Comparison of ENCODE assay signal across 9 cellular contexts in genomic region chrX:1582686-1583437, GRCh38. TPM values are rescaled to one million over a fixed set of nuclear protein-coding genes. Genes with fewer than 3 reads are reported as not detected.
DNase-seq lines count a peak whose midpoint lies in the region; ATAC-seq, FAIRE-seq and TF ChIP-seq lines count a peak whose summit lies in the region.
"Had no signal": no experiment of that assay in that cellular context is flagged by ENCODE, and none has a peak within 500 bp of the region (broad histone marks: within the 10 kb centered on the region; RNA-seq: fewer than 3 reads in every experiment).

No MANE protein-coding gene starts in this region.

- H3K27ac Mint-ChIP-seq in activated T-helper 17 cell treated with anti-CD3 and anti-CD28 coated beads, Interleukin-2, amount 50 U/mL, for 72 hours = peak overlapping the region; percentile 88

- no peaks in the 10 kb centered on the region for H3K9me2 ChIP-seq in OCI-LY7 (ENCODE audit: insufficient read depth, low read length)

- no peaks in the 10 kb centered on the region for H3K36me3 ChIP-seq in OCI-LY7 (ENCODE audit: insufficient read depth, low read length)
- H3K36me3 ChIP-seq in Peyer's patch = no peaks in the 10 kb centered on the region
- H3K36me3 ChIP-seq in aorta (ENCODE audit: control insufficient read depth in 1 of 2, insufficient read depth in 2 of 2, low read length in 1 of 2) = no peaks in the 10 kb centered on the region

- CTCF ChIA-PET in OCI-LY7 (lab: Charles Lee; ENCODE audit: unreplicated experiment) = no interaction called here

- H3K27me3 ChIP-seq in Peyer's patch = no peaks in the 10 kb centered on the region
- H3K27me3 ChIP-seq in aorta (ENCODE audit: control insufficient read depth in 1 of 2, insufficient read depth in 2 of 2, low read length in 1 of 2) = no peaks in the 10 kb centered on the region

- ATAC-seq in GM18502 (IDR thresholded peaks at IDR 0.05; ENCODE audit: poor library complexity, unreplicated experiment) (peak; percentile 88), HG02623 (IDR thresholded peaks at IDR 0.05; ENCODE audit: unreplicated experiment) (peak; percentile 68), aorta (ENCODE audit: low FRiP score) (no peak)
- ATAC-seq in activated T-helper 17 cell treated with anti-CD3 and anti-CD28 coated beads, Interleukin-2, amount 50 U/mL, for 72 hours (replicated peaks) = peak; percentile 97

- TF ChIP-seq CTCF in OCI-LY7 (conservative IDR thresholded peaks at IDR 0.05; ENCODE audit: low read length) (no peak), Peyer's patch (IDR thresholded peaks at IDR 0.05) (no peak)

- peaks cover 30% of the 10 kb centered on the region for H3K4me1 ChIP-seq in OCI-LY7 (ENCODE audit: insufficient read depth, low read length, poor library complexity, severe bottlenecking)
- no peaks in the 10 kb centered on the region for H3K4me1 ChIP-seq in Peyer's patch
- no peaks in the 10 kb centered on the region for H3K4me1 ChIP-seq in aorta (ENCODE audit: control insufficient read depth in 1 of 2, insufficient read depth in 2 of 2, low read length in 2 of 2)

- H3K4me1 Mint-ChIP-seq in activated T-helper 17 cell treated with anti-CD3 and anti-CD28 coated beads, Interleukin-2, amount 50 U/mL, for 72 hours = peaks cover 13% of the 10 kb centered on the region

- no peaks in the 10 kb centered on the region for H3K27me3 Mint-ChIP-seq in activated T-helper 17 cell treated with anti-CD3 and anti-CD28 coated beads, Interleukin-2, amount 50 U/mL, for 72 hours

- 50 to 54% methylated on average over 26 to 27 of the region's 27 CpGs for WGBS in aorta, 2 donors

- H3K4me3 ChIP-seq in OCI-LY7 (ENCODE audit: low read depth, low read length, poor library complexity, severe bottlenecking) (peak overlapping the region; percentile 21), Peyer's patch (no peak overlapping the region), aorta (ENCODE audit: low read length in 2 of 2) (no peak overlapping the region)

- no peaks in the 10 kb centered on the region for H4K20me1 ChIP-seq in OCI-LY7 (ENCODE audit: insufficient read depth, low read length)

- peak overlapping the region; percentile 97 for H2AFZ ChIP-seq in OCI-LY7 (ENCODE audit: low read length)

- no peaks in the 10 kb centered on the region for H3K9me3 Mint-ChIP-seq in activated T-helper 17 cell treated with anti-CD3 and anti-CD28 coated beads, Interleukin-2, amount 50 U/mL, for 72 hours

- H3K79me2 ChIP-seq in OCI-LY7 (ENCODE audit: insufficient read depth, low read depth, low read length) = no peaks in the 10 kb centered on the region

- FAIRE-seq in H54 (lab: Jason Lieb, UNC) = no peak

- TF ChIP-seq POLR2A in Peyer's patch (IDR thresholded peaks at IDR 0.05) (no peak), H54 (IDR thresholded peaks at IDR 0.05; ENCODE audit: low read depth, low read length) (no peak)

- H3K4me3 Mint-ChIP-seq in activated T-helper 17 cell treated with anti-CD3 and anti-CD28 coated beads, Interleukin-2, amount 50 U/mL, for 72 hours = peak overlapping the region; percentile 70

- H3K4me2 ChIP-seq in OCI-LY7 (ENCODE audit: low read length) = peak overlapping the region; percentile 51

- no TSS peak for BruUV-seq in OCI-LY7 (replicated peaks; lab: Mats Ljungman, UMichigan)

- H3K9me3 ChIP-seq in OCI-LY7 (ENCODE audit: low read length) (no peaks in the 10 kb centered on the region), Peyer's patch (no peaks in the 10 kb centered on the region), aorta (ENCODE audit: control insufficient read depth, low read length) (no peaks in the 10 kb centered on the region)

- intact Hi-C loops in OCI-LY7 (cut with micrococcal nuclease; ENCODE audit: unreplicated experiment) (no loop called here), aorta (cut with DNase I) (no loop called here)

- DNase-seq in OCI-LY7 (ENCODE audit: low spot score) (peak; percentile 58), Peyer's patch (no peak), H54 (ENCODE audit: insufficient read length, low spot score) (no peak), aorta (no peak)
- DNase-seq in stimulated activated CD4-positive, alpha-beta T cell treated with anti-CD3 and anti-CD28 coated beads, Interleukin-12 subunit alpha, Interleukin-12 subunit beta, amount 100 ng/mL, for 4 hours = peak; percentile 44

- POLR2A ChIA-PET in OCI-LY7 (lab: Charles Lee) = no interaction called here

- H3K27ac ChIP-seq in OCI-LY7 (ENCODE audit: low read depth, low read length, poor library complexity, severe bottlenecking) (peak overlapping the region; percentile 9), Peyer's patch (no peak overlapping the region), aorta (ENCODE audit: low read depth in 1 of 2, low read length in 2 of 2) (no peak overlapping the region)

- H3K36me3 Mint-ChIP-seq in activated T-helper 17 cell treated with anti-CD3 and anti-CD28 coated beads, Interleukin-2, amount 50 U/mL, for 72 hours (ENCODE audit: low read depth) = peaks cover 11% of the 10 kb centered on the region

RNA-seq across cellular contexts. Expression of gene AKAP17A, which starts 8.5 kb away (rescaled TPM):
- total RNA-seq in OCI-LY7 (2014; rRNA removed; shearing (Covaris generic)) = 61.8 and 64.2 TPM in 2 replicates
- 60.6 and 64.9 TPM in 2 replicates for total RNA-seq in OCI-LY7 (2022)
- 10 to 100 TPM; 54.3 to 79.4 TPM for total RNA-seq in activated T-helper 17 cell treated with anti-CD3 and anti-CD28 coated beads, Interleukin-2, amount 50 U/mL, for 72 hours
- 100 to 1,000 TPM in 3 of 4 donors, 10 to 100 TPM in 1; 41.0 to 201 (median 107) TPM for total RNA-seq in Peyer's patch
- total RNA-seq in aorta = 10 to 100 TPM; 33.0 to 53.7 TPM
- 10 to 100 TPM in 1 of 2 donors, 1 to 10 TPM in 1; 8.3 to 50.4 TPM for polyA plus RNA-seq in aorta

RNA-seq across cellular contexts. Expression of gene ASMT, which starts 32.0 kb away (rescaled TPM):
- total RNA-seq in OCI-LY7 (2014; rRNA removed; shearing (Covaris generic)) = 0.15 and 0.16 TPM in 2 replicates
- not detected in 2 replicates for total RNA-seq in OCI-LY7 (2022)
- 1 to 10 TPM; 2.0 to 8.9 TPM for total RNA-seq in activated T-helper 17 cell treated with anti-CD3 and anti-CD28 coated beads, Interleukin-2, amount 50 U/mL, for 72 hours
- total RNA-seq in Peyer's patch = 10 to 100 TPM in 1 of 4 donors, not detected in 3; 12.4 TPM
- total RNA-seq in aorta = 1 to 10 TPM in 1 of 2 donors, under 1 TPM in 1; 0.69 to 1.3 TPM
- polyA plus RNA-seq in aorta = 1 to 10 TPM in 1 of 2 donors, not detected in 1; 6.9 TPM
- total RNA-seq: kidney epithelial cell had no signal

RNA-seq across cellular contexts. Expression of gene P2RY8, which starts 45.9 kb away (rescaled TPM):
- total RNA-seq in OCI-LY7 (2014; rRNA removed; shearing (Covaris generic)) = 88.3 and 110 TPM in 2 replicates
- total RNA-seq in OCI-LY7 (2022) (122 and 149 TPM in 2 replicates), Peyer's patch (1 to 10 TPM in 2 of 4 donors, under 1 TPM in 2; 0.35 to 5.8 (median 1.2) TPM), aorta (1 to 10 TPM; 5.0 to 5.5 TPM)
- 100 to 1,000 TPM in 1 of 2 donors, 10 to 100 TPM in 1; 89.0 to 105 TPM for total RNA-seq in activated T-helper 17 cell treated with anti-CD3 and anti-CD28 coated beads, Interleukin-2, amount 50 U/mL, for 72 hours
- polyA plus RNA-seq in aorta = 1 to 10 TPM in 1 of 2 donors, under 1 TPM in 1; 0.31 to 1.0 TPM
- total RNA-seq: kidney epithelial cell had no signal

Comparison
In these comparisons a context has a peak if more than half of its experiments do, and no peak if none do; other contexts are left out.
1. DNase-seq: peak in OCI-LY7 (single experiment) and stimulated activated CD4-positive, alpha-beta T cell treated with anti-CD3 and anti-CD28 coated beads, Interleukin-12 subunit alpha, Interleukin-12 subunit beta, amount 100 ng/mL, for 4 hours (single experiment); none in Peyer's patch (0 of 3), H54 (single experiment) and aorta (0 of 2).
2. RNA of gene P2RY8, which starts 45.9 kb away (total RNA-seq): 88.3 to 149 TPM in OCI-LY7 and 89.0 to 105 TPM in activated T-helper 17 cell treated with anti-CD3 and anti-CD28 coated beads, Interleukin-2, amount 50 U/mL, for 72 hours; 5.0 to 5.5 TPM in aorta and 0.35 to 5.8 TPM in Peyer's patch; every median in the first group is over 10 times any median in the second.